2 cellular contexts compared by ENCODE assay signal in the genomic region with DNA sequence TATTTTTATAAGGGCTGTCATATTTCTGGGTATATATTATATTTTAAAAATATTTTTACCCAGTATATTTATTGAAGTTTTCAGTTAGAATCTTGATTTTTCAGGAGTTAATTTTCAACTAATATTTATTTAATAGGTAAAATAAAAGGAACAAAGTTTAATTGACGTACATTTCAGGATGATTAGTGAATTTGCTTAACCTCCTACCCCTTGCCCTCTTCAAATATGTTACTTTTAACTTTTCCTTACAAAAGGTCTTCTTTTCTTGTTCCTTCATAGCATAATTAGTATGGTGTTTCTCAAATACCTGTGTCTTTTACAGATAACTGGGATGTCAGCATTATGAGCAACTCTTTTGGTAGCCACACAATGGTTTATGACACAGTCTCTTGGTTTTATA.
TF ChIP-seq lines count a peak whose summit lies in the region.

No MANE protein-coding gene starts in this region.

TF ChIP-seq in liver, 16 proteins besides CTCF, POLR2A, EP300 and RAD21:
- peak in 1 of 2 donors; percentile 34 for TF ChIP-seq RXRA (IDR thresholded peaks at IDR 0.05)
- no peak for TF ChIP-seq GABPA (IDR thresholded peaks at IDR 0.05 in 1 of 2, conservative IDR thresholded peaks at IDR 0.05 in 1 of 2)
- TF ChIP-seq, protein P1, sequence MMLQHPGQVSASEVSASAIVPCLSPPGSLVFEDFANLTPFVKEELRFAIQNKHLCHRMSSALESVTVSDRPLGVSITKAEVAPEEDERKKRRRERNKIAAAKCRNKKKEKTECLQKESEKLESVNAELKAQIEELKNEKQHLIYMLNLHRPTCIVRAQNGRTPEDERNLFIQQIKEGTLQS (IDR thresholded peaks at IDR 0.05): no peak
- TF ChIP-seq, protein P2, sequence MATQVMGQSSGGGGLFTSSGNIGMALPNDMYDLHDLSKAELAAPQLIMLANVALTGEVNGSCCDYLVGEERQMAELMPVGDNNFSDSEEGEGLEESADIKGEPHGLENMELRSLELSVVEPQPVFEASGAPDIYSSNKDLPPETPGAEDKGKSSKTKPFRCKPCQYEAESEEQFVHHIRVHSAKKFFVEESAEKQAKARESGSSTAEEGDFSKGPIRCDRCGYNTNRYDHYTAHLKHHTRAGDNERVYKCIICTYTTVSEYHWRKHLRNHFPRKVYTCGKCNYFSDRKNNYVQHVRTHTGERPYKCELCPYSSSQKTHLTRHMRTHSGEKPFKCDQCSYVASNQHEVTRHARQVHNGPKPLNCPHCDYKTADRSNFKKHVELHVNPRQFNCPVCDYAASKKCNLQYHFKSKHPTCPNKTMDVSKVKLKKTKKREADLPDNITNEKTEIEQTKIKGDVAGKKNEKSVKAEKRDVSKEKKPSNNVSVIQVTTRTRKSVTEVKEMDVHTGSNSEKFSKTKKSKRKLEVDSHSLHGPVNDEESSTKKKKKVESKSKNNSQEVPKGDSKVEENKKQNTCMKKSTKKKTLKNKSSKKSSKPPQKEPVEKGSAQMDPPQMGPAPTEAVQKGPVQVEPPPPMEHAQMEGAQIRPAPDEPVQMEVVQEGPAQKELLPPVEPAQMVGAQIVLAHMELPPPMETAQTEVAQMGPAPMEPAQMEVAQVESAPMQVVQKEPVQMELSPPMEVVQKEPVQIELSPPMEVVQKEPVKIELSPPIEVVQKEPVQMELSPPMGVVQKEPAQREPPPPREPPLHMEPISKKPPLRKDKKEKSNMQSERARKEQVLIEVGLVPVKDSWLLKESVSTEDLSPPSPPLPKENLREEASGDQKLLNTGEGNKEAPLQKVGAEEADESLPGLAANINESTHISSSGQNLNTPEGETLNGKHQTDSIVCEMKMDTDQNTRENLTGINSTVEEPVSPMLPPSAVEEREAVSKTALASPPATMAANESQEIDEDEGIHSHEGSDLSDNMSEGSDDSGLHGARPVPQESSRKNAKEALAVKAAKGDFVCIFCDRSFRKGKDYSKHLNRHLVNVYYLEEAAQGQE (IDR thresholded peaks at IDR 0.05): no peak
- TF ChIP-seq ZBTB33 (IDR thresholded peaks at IDR 0.05): no peak
- TF ChIP-seq HNF4A (conservative IDR thresholded peaks at IDR 0.05): peak in 1 of 2 donors; percentile 52
- peak; percentile 18 for TF ChIP-seq YY1 (IDR thresholded peaks at IDR 0.05)
- no peak for TF ChIP-seq FOXA2 (IDR thresholded peaks at IDR 0.05)

TF ChIP-seq in HepG2, 621 proteins besides CTCF, POLR2A, EP300 and RAD21:
- no peak for TF ChIP-seq NCOA2 (CRISPR knock-in tag; IDR thresholded peaks at IDR 0.05)
- no peak for TF ChIP-seq ZNF761 (CRISPR knock-in tag; conservative IDR thresholded peaks at IDR 0.05)
- no peak for TF ChIP-seq SETDB1 (CRISPR knock-in tag; IDR thresholded peaks at IDR 0.05; ENCODE audit: borderline replicate concordance)
- TF ChIP-seq REXO4 (CRISPR knock-in tag; IDR thresholded peaks at IDR 0.05; ENCODE audit: borderline replicate concordance): no peak
- no peak for TF ChIP-seq FOXA1 (IDR thresholded peaks at IDR 0.05)
- TF ChIP-seq FOXA1 (CRISPR knock-in tag; IDR thresholded peaks at IDR 0.05): no peak
